ENCODE assay signal across 10 cellular contexts in genomic region chr6:165852676-165853075, GRCh38.
"Had no signal": no experiment of that assay in that cellular context is flagged by ENCODE, and none has a peak within 500 bp of the region (broad histone marks: within the 10 kb centered on the region; RNA-seq: fewer than 3 reads in every experiment).

No MANE protein-coding gene starts in this region.

- H3K36me3 Mint-ChIP-seq: IgD-negative memory B cell had no signal

- H3K4me3 ChIP-seq: GM23338, HAP-1 had no signal

- H3K9me3 Mint-ChIP-seq: GM23338, IgD-negative memory B cell had no signal

- ATAC-seq: GM23338, HCT116, HepG2 had no signal

- H3K27ac Mint-ChIP-seq: GM23338, HFFc6, IgD-negative memory B cell had no signal

- H3K9me3 ChIP-seq: HAP-1 had no signal

- DNase-seq: H7, HFFc6, KBM-7 had no signal

- H3K4me3 Mint-ChIP-seq: GM23338, HFFc6, IgD-negative memory B cell had no signal

- H3K27ac ChIP-seq: HL-60, KMS-11 had no signal

- H3K36me3 ChIP-seq: HAP-1 had no signal
